Comparison of ENCODE assay signal across 15 cellular contexts in the genomic region with DNA sequence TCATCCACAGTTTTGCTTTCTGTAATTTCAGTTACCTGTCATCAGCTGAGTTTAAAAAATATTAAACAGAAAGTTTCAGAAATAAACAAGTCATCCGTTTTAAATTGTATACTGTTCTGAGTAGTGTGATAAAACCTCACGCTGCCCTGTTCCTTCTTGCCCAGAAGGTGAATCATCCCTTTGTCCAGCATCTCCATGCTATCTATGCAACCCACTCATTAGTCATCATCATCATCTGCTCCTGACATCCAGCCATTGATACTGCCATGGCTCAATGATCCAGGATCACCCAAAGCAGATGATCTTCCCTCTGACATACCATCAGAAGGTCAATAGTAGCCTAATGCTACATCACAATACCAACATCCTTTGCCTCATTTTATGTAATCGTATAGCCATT.
"Had no signal": no experiment of that assay in that cellular context is flagged by ENCODE, and none has a peak within 500 bp of the region (broad histone marks: within the 10 kb centered on the region; RNA-seq: fewer than 3 reads in every experiment).

No MANE protein-coding gene starts in this region.

- H3K4me1 ChIP-seq: left ventricle myocardium inferior, right atrium auricular region, tibial nerve, uterus had no signal

- DNase-seq: activated CD4-positive, alpha-beta T cell treated with anti-CD3 and anti-CD28 coated beads, Interleukin-2, amount 50 U/mL, for 4 hours; activated effector memory CD4-positive, alpha-beta T cell treated with anti-CD3 and anti-CD28 coated beads, Interleukin-2, amount 50 U/mL, for 16 hours; activated naive CD4-positive, alpha-beta T cell treated with anti-CD3 and anti-CD28 coated beads, Interleukin-2, amount 50 U/mL, for 16 hours; activated T-cell treated with anti-CD3 and anti-CD28 coated beads, Interleukin-2, amount 50 U/mL, for 72 hours; aorta; effector CD8-positive, alpha-beta T cell; foreskin melanocyte; hypothalamus; left ventricle myocardium inferior; stimulated activated CD4-positive, alpha-beta T cell treated with anti-CD3 and anti-CD28 coated beads, Interleukin-2, amount 100 ng/mL, for 24 hours; stimulated activated naive CD8-positive, alpha-beta T cell treated with anti-CD3 and anti-CD28 coated beads, Interleukin-15, Interleukin-2, amounts not matched to agents 100 U/mL and 50 U/mL, for 24 hours; substantia nigra; uterus had no signal

- H3K9me3 ChIP-seq: right atrium auricular region, uterus had no signal

- H3K4me3 ChIP-seq: left ventricle myocardium inferior, right atrium auricular region, tibial nerve, uterus had no signal

- H3K27me3 ChIP-seq: right atrium auricular region, tibial nerve, uterus had no signal

- H3K27ac ChIP-seq: left ventricle myocardium inferior, right atrium auricular region, tibial nerve, uterus had no signal

- ATAC-seq: activated T-cell treated with anti-CD3 and anti-CD28 coated beads, Interleukin-2, amount 50 U/mL, for 72 hours; stimulated activated naive CD8-positive, alpha-beta T cell treated with anti-CD3 and anti-CD28 coated beads, Interleukin-15, Interleukin-2, amounts not matched to agents 100 U/mL and 50 U/mL, for 24 hours had no signal

- H3K36me3 ChIP-seq: left ventricle myocardium inferior, right atrium auricular region, tibial nerve, uterus had no signal
